In the genomic region with DNA sequence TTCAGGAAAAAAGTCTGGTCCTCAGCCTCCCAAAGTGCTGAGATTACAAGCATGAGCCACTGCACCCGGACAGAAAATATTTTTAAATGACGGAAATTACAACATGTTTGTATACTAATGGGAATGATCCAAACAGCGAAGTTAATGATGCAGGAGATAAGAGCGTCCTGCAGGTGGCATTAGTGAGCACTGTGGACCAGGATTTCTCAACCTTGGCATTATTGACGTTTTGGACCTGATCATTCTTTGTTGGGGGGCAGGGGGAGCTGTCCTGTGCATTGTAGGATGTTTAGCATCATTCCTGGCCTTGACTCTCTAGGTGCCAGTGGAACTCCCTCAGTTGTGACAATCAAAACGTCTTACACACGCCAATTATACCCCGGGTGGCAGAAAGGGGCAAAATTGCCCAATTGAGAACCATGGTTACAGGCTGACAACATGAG, we compare ENCODE assay signal across 8 cellular contexts.
DNase-seq lines count a peak whose midpoint lies in the region; ATAC-seq and TF ChIP-seq lines count a peak whose summit lies in the region.

No MANE protein-coding gene starts in this region.

- DNase-seq in NOMO-1 (lab: John Stamatoyannopoulos, UW; ENCODE audit: unreplicated experiment in 2 of 2): peak; percentile 3 to 18
- no peak for DNase-seq in NOMO-1 treated with dmso at 0.1 percent for 144 hours (lab: John Stamatoyannopoulos, UW; ENCODE audit: unreplicated experiment)
- DNase-seq in activated T-cell treated with anti-CD3 and anti-CD28 coated beads for 24 hours (ENCODE audit: low read depth): peak; percentile 11
- DNase-seq in germinal center (ENCODE audit: low spot score): peak; percentile 32
- peak; percentile 9 for DNase-seq in pons (ENCODE audit: low spot score)
- no peak for DNase-seq in NCI-H128 (lab: John Stamatoyannopoulos, UW; ENCODE audit: unreplicated experiment)

- H3K4me2 ChIP-seq in Loucy (ENCODE audit: low read depth, low read length, poor library complexity, severe bottlenecking): no peak overlapping the region

- TF ChIP-seq CTCF in Loucy (conservative IDR thresholded peaks at IDR 0.05; ENCODE audit: low read length): peak; percentile 86

- H3K36me3 ChIP-seq in Loucy (ENCODE audit: insufficient read depth, low read length): peaks cover 82% of the 10 kb centered on the region; the same call in 1 of the 2 replicates

- no peaks in the 10 kb centered on the region for H3K9me2 ChIP-seq in Loucy (replicated peaks; ENCODE audit: low read depth, low read length)

- H3F3A ChIP-seq in Loucy (ENCODE audit: low read depth): no peaks in the 10 kb centered on the region

- H3K9me3 ChIP-seq in Loucy (ENCODE audit: insufficient read depth, low read depth, low read length): no peaks in the 10 kb centered on the region

- H4K20me1 ChIP-seq in Loucy (ENCODE audit: insufficient read depth, low read length, poor library complexity, severe bottlenecking): peaks cover 4% of the 10 kb centered on the region

- no peaks in the 10 kb centered on the region for H3K79me2 ChIP-seq in Loucy (ENCODE audit: insufficient read depth, low read length)

- no peak overlapping the region for H3K4me3 ChIP-seq in Loucy (ENCODE audit: low read length, poor library complexity, severe bottlenecking)

- no peak overlapping the region for H3K9ac ChIP-seq in Loucy (ENCODE audit: low read depth, low read length, poor library complexity, severe bottlenecking)

- no peak overlapping the region for H2AFZ ChIP-seq in Loucy (ENCODE audit: low read length)

- no peaks in the 10 kb centered on the region for H3K27me3 ChIP-seq in Loucy (ENCODE audit: insufficient read depth, low read length, poor library complexity, severe bottlenecking)

- no peak for ATAC-seq in GM18907 (IDR thresholded peaks at IDR 0.05; ENCODE audit: unreplicated experiment)

- no peaks in the 10 kb centered on the region for H3K4me1 ChIP-seq in Loucy (ENCODE audit: insufficient read depth, low read length, poor library complexity, severe bottlenecking)

Comparison
In these comparisons a context has a peak if more than half of its experiments do, and no peak if none do; other contexts are left out.
1. DNase-seq: peak in NOMO-1 (2 of 2), activated T-cell treated with anti-CD3 and anti-CD28 coated beads for 24 hours (single experiment), germinal center (single experiment) and pons (single experiment); none in NOMO-1 treated with dmso at 0.1 percent for 144 hours (single experiment) and NCI-H128 (single experiment).